9 cellular contexts compared by ENCODE assay signal in genomic region chrX:37786666-37787337, GRCh38. TPM values are rescaled to one million over a fixed set of nuclear protein-coding genes. Genes with fewer than 3 reads are reported as not detected.
DNase-seq lines count a peak whose midpoint lies in the region; ATAC-seq and TF ChIP-seq lines count a peak whose summit lies in the region.
"Had no signal": no experiment of that assay in that cellular context is flagged by ENCODE, and none has a peak within 500 bp of the region (broad histone marks: within the 10 kb centered on the region; RNA-seq: fewer than 3 reads in every experiment).

No MANE protein-coding gene starts in this region.

- TF ChIP-seq CTCF in GM06990 (IDR thresholded peaks at IDR 0.05; ENCODE audit: insufficient read depth, low read length, poor library complexity, severe bottlenecking), result no peak

- peaks cover 4 to 8% of the 10 kb centered on the region in 2 donors for H3K36me3 Mint-ChIP-seq in activated naive CD4-positive, alpha-beta T cell treated with anti-CD3 and anti-CD28 coated beads, Interleukin-2, amount 50 U/mL, for 72 hours

- intact Hi-C loops in Right ventricle myocardium inferior (cut with DNase I), result no loop called here

- H3K4me3 ChIP-seq in GM06990 (replicated peaks; ENCODE audit: low read depth, low read length), result no peak overlapping the region; the same call in 1 of the 2 replicates
- H3K4me3 ChIP-seq in H7 (ENCODE audit: insufficient read depth, low read depth, low read length), result no peak overlapping the region

- H3K27me3 ChIP-seq in GM06990 (replicated peaks; ENCODE audit: control insufficient read depth, insufficient read depth, low read length), result no peaks in the 10 kb centered on the region
- no peaks in the 10 kb centered on the region for H3K27me3 ChIP-seq in H7 (ENCODE audit: control insufficient read depth, insufficient read depth, low read length)

- H3K27ac Mint-ChIP-seq in activated naive CD4-positive, alpha-beta T cell treated with anti-CD3 and anti-CD28 coated beads, Interleukin-2, amount 50 U/mL, for 72 hours, result no peak overlapping the region

- DNase-seq in GM06990 (ENCODE audit: extremely low read depth, insufficient read length), result peak; percentile 33
- DNase-seq in activated naive CD4-positive, alpha-beta T cell treated with anti-CD3 and anti-CD28 coated beads, Interleukin-2, amount 50 U/mL, for 72 hours (ENCODE audit: low spot score in 2 of 2), result no peak
- DNase-seq in Right ventricle myocardium inferior (ENCODE audit: missing footprints), result no peak
- no peak for DNase-seq in AG08395 (ENCODE audit: low spot score)
- no peak for DNase-seq in H7
- no peak for DNase-seq in stimulated activated CD4-positive, alpha-beta T cell treated with anti-CD3 and anti-CD28 coated beads, Interleukin-4, amount 100 ng/mL, for 4 hours
- DNase-seq: NCI-H1694 had no signal

- H3K9me3 Mint-ChIP-seq in activated naive CD4-positive, alpha-beta T cell treated with anti-CD3 and anti-CD28 coated beads, Interleukin-2, amount 50 U/mL, for 72 hours, result peaks cover 3% of the 10 kb centered on the region in 2 donors

- ATAC-seq in GM19467 (IDR thresholded peaks at IDR 0.05; ENCODE audit: unreplicated experiment) (peak; percentile 71), HG03175 (IDR thresholded peaks at IDR 0.05; ENCODE audit: unreplicated experiment) (peak; percentile 79), Right ventricle myocardium inferior (no peak)
- ATAC-seq in activated naive CD4-positive, alpha-beta T cell treated with anti-CD3 and anti-CD28 coated beads, Interleukin-2, amount 50 U/mL, for 72 hours, result peak; percentile 52 to 67

- H3K36me3 ChIP-seq in GM06990 (ENCODE audit: control insufficient read depth, insufficient read depth, low read length), result no peaks in the 10 kb centered on the region; the same call in 1 of the 2 replicates
- no peaks in the 10 kb centered on the region for H3K36me3 ChIP-seq in H7 (replicated peaks; ENCODE audit: control insufficient read depth, insufficient read depth, low read length)

RNA-seq across cellular contexts. Expression of gene CYBB, which starts 6.9 kb away (rescaled TPM):
- total RNA-seq in activated naive CD4-positive, alpha-beta T cell treated with anti-CD3 and anti-CD28 coated beads, Interleukin-2, amount 50 U/mL, for 72 hours, result under 1 TPM in 1 of 2 donors, not detected in 1; 0.06 TPM
- 33.7 TPM for total RNA-seq in Right ventricle myocardium inferior
- total RNA-seq in H7 (2014; rRNA removed; shearing (Covaris generic)), result 0.14 TPM in 1 of 2 replicates, not detected in the other

Comparison
In these comparisons a context has a peak if more than half of its experiments do, and no peak if none do; other contexts are left out.
1. RNA of gene CYBB, which starts 6.9 kb away (total RNA-seq): 33.7 TPM in Right ventricle myocardium inferior (single experiment); 0.14 TPM in H7 and 0.06 TPM in activated naive CD4-positive, alpha-beta T cell treated with anti-CD3 and anti-CD28 coated beads, Interleukin-2, amount 50 U/mL, for 72 hours; every median in the first group is over 10 times any median in the second.